Comparison of ENCODE assay signal across 8 cellular contexts in the genomic region with DNA sequence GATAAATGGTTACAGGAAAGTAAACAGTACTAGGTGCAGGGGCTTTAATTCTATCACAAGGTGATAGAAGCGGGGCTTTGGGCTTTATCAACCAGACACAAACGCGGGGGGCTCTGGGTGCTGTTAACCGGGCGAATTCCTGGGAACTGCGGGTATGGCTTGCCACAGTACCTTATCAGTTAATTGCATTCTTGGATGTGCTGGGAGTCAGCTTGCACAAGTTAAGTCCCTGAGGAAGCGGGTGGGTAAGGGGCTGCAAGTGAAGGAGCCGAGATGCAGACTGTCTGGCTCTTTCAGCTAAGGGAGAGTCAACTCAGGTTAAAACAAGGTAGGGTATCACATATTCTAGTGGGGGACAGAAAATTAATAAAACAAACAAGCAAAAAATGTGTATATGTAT.
DNase-seq lines count a peak whose midpoint lies in the region; ATAC-seq and TF ChIP-seq lines count a peak whose summit lies in the region.

No MANE protein-coding gene starts in this region.

- DNase-seq in ELF-1 (ENCODE audit: low read depth, low spot score) (peak; percentile 40), fibroblast of pulmonary artery (ENCODE audit: low read depth) (no peak), retinal pigment epithelial cell (ENCODE audit: low read depth) (no peak)

- ATAC-seq in GM21423 (IDR thresholded peaks at IDR 0.05; ENCODE audit: unreplicated experiment) (no peak), GM18868 (IDR thresholded peaks at IDR 0.05; ENCODE audit: unreplicated experiment) (no peak), HG03342 (IDR thresholded peaks at IDR 0.05; ENCODE audit: unreplicated experiment) (no peak), GM21526 (IDR thresholded peaks at IDR 0.05; ENCODE audit: low FRiP score, unreplicated experiment) (no peak)

- H3K4me3 ChIP-seq in WI38 (ENCODE audit: low read depth, low read length), result peak overlapping the region; percentile 60
- peak overlapping the region; percentile 69 for H3K4me3 ChIP-seq in fibroblast of pulmonary artery (replicated peaks; ENCODE audit: low read depth, low read length)
- peak overlapping the region; percentile 9 for H3K4me3 ChIP-seq in retinal pigment epithelial cell (ENCODE audit: low read length)

- no peak for TF ChIP-seq CTCF in WI38 (IDR thresholded peaks at IDR 0.05; ENCODE audit: low read depth, low read length)
- TF ChIP-seq CTCF in fibroblast of pulmonary artery (IDR thresholded peaks at IDR 0.05; ENCODE audit: low read length, missing control alignments), result no peak
- no peak for TF ChIP-seq CTCF in retinal pigment epithelial cell (conservative IDR thresholded peaks at IDR 0.05; ENCODE audit: low read depth, low read length)

Comparison
In these comparisons a context has a peak if more than half of its experiments do, and no peak if none do; other contexts are left out.
1. H3K4me3 ChIP-seq: peak in every context shown above with its lines; median percentile 69 in fibroblast of pulmonary artery; 60 in WI38; 9 in retinal pigment epithelial cell.